1 cellular context compared by ENCODE assay signal in the genomic region with DNA sequence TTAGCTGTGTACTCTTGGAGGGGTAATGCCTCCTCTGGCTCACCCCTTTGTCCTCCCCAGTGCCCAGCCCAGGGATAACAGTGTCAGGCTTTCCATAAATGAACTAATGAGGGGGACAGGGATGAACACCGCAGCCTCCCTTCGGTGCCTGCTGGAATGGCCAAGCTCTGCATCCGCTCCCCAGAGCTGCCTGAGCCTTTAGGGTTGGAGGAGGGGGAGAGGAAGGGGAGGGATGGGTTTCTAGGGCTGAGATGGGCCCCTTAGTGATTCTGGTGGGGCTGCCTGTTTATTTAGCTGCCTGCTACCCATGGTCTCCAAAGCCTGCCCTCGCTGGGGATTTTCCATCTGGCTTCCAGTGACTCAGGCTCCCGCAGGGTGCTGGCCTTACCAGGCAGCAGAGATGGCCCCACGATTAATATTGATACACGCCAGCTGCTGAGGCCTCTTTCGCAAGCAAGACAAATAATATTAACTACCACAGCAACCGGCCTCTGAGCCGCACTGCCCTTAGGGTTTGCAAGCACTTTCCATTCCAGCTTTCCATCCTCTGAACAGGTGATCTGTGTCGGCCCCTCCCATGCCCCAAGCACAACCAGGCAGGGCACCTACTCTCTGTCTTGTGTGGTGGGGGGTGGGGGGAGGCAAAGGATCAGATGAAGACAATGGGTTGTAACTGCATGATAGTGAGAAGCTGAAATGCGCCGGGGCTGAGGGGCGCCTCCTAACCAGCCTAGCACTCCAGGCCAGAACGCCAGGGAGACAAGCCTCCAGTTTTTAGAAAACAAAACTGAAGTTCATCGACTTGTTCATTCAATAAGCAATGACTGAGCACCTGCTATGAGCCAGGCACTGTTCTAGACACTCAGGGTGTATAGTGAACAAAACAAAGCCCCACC.
TF ChIP-seq lines count a peak whose summit lies in the region.

No MANE protein-coding gene starts in this region.

TF ChIP-seq in HepG2, 621 proteins besides CTCF, POLR2A, EP300 and RAD21 (continues in another document):
- TF ChIP-seq ZSCAN25 (CRISPR knock-in tag; IDR thresholded peaks at IDR 0.05) (0 out of 2 replicates have a peak, but pooled peaks have one; percentile 12), HOXA5 (CRISPR knock-in tag; IDR thresholded peaks at IDR 0.05) (no peak), HNF4A (CRISPR knock-in tag; IDR thresholded peaks at IDR 0.05) (0 out of 2 replicates have a peak, but pooled peaks have one; percentile 30), ZSCAN12 (CRISPR knock-in tag; IDR thresholded peaks at IDR 0.05) (no peak), ZNF136 (CRISPR knock-in tag; IDR thresholded peaks at IDR 0.05; ENCODE audit: low read depth) (no peak), NFE2L2 (IDR thresholded peaks at IDR 0.05; ENCODE audit: low read length) (no peak), MIXL1 (CRISPR knock-in tag; IDR thresholded peaks at IDR 0.05) (peak; percentile 50; the same call in 1 of the 2 replicates), NFKBIZ (CRISPR knock-in tag; IDR thresholded peaks at IDR 0.05) (no peak), CEBPB (IDR thresholded peaks at IDR 0.05; ENCODE audit: borderline replicate concordance, low read depth, low read length) (peak; percentile 89), ZNF713 (CRISPR knock-in tag; IDR thresholded peaks at IDR 0.05) (no peak), HDAC2 (CRISPR knock-in tag; IDR thresholded peaks at IDR 0.05) (0 out of 2 replicates have a peak, but pooled peaks have one; percentile 15), ERF (CRISPR knock-in tag; IDR thresholded peaks at IDR 0.05) (no peak), ZBTB3 (CRISPR knock-in tag; IDR thresholded peaks at IDR 0.05; ENCODE audit: borderline replicate concordance, low read depth) (no peak), TBP (CRISPR knock-in tag; IDR thresholded peaks at IDR 0.05) (no peak), SUZ12 (IDR thresholded peaks at IDR 0.05; ENCODE audit: low read depth, low read length) (no peak), REPIN1 (CRISPR knock-in tag; IDR thresholded peaks at IDR 0.05; ENCODE audit: borderline replicate concordance, low read depth) (no peak), ZSCAN9 (CRISPR knock-in tag; IDR thresholded peaks at IDR 0.05; ENCODE audit: borderline replicate concordance) (no peak), ZZZ3 (CRISPR knock-in tag; IDR thresholded peaks at IDR 0.05; ENCODE audit: borderline replicate concordance) (no peak), RXRB (CRISPR knock-in tag; IDR thresholded peaks at IDR 0.05; ENCODE audit: borderline replicate concordance) (no peak), ZNF234 (CRISPR knock-in tag; conservative IDR thresholded peaks at IDR 0.05) (no peak), ZFP36L2 (CRISPR knock-in tag; IDR thresholded peaks at IDR 0.05) (no peak), ZFP41 (CRISPR knock-in tag; IDR thresholded peaks at IDR 0.05; ENCODE audit: borderline replicate concordance) (no peak)
- TF ChIP-seq, protein P1, sequence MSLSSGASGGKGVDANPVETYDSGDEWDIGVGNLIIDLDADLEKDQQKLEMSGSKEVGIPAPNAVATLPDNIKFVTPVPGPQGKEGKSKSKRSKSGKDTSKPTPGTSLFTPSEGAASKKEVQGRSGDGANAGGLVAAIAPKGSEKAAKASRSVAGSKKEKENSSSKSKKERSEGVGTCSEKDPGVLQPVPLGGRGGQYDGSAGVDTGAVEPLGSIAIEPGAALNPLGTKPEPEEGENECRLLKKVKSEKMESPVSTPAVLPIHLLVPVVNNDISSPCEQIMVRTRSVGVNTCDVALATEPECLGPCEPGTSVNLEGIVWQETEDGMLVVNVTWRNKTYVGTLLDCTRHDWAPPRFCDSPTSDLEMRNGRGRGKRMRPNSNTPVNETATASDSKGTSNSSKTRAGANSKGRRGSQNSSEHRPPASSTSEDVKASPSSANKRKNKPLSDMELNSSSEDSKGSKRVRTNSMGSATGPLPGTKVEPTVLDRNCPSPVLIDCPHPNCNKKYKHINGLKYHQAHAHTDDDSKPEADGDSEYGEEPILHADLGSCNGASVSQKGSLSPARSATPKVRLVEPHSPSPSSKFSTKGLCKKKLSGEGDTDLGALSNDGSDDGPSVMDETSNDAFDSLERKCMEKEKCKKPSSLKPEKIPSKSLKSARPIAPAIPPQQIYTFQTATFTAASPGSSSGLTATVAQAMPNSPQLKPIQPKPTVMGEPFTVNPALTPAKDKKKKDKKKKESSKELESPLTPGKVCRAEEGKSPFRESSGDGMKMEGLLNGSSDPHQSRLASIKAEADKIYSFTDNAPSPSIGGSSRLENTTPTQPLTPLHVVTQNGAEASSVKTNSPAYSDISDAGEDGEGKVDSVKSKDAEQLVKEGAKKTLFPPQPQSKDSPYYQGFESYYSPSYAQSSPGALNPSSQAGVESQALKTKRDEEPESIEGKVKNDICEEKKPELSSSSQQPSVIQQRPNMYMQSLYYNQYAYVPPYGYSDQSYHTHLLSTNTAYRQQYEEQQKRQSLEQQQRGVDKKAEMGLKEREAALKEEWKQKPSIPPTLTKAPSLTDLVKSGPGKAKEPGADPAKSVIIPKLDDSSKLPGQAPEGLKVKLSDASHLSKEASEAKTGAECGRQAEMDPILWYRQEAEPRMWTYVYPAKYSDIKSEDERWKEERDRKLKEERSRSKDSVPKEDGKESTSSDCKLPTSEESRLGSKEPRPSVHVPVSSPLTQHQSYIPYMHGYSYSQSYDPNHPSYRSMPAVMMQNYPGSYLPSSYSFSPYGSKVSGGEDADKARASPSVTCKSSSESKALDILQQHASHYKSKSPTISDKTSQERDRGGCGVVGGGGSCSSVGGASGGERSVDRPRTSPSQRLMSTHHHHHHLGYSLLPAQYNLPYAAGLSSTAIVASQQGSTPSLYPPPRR (CRISPR knock-in tag; IDR thresholded peaks at IDR 0.05; ENCODE audit: borderline replicate concordance), result 0 out of 2 replicates have a peak, but pooled peaks have one; percentile 14
- TF ChIP-seq, protein P2, sequence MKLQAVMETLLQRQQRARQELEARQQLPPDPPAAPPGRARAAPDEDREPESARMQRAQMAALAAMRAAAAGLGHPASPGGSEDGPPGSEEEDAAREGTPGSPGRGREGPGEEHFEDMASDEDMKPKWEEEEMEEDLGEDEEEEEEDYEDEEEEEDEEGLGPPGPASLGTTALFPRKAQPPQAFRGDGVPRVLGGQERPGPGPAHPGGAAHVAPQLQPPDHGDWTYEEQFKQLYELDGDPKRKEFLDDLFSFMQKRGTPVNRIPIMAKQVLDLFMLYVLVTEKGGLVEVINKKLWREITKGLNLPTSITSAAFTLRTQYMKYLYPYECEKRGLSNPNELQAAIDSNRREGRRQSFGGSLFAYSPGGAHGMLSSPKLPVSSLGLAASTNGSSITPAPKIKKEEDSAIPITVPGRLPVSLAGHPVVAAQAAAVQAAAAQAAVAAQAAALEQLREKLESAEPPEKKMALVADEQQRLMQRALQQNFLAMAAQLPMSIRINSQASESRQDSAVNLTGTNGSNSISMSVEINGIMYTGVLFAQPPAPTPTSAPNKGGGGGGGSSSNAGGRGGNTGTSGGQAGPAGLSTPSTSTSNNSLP (IDR thresholded peaks at IDR 0.05; ENCODE audit: low read depth, low read length), result peak; percentile 89
- TF ChIP-seq, protein P3, sequence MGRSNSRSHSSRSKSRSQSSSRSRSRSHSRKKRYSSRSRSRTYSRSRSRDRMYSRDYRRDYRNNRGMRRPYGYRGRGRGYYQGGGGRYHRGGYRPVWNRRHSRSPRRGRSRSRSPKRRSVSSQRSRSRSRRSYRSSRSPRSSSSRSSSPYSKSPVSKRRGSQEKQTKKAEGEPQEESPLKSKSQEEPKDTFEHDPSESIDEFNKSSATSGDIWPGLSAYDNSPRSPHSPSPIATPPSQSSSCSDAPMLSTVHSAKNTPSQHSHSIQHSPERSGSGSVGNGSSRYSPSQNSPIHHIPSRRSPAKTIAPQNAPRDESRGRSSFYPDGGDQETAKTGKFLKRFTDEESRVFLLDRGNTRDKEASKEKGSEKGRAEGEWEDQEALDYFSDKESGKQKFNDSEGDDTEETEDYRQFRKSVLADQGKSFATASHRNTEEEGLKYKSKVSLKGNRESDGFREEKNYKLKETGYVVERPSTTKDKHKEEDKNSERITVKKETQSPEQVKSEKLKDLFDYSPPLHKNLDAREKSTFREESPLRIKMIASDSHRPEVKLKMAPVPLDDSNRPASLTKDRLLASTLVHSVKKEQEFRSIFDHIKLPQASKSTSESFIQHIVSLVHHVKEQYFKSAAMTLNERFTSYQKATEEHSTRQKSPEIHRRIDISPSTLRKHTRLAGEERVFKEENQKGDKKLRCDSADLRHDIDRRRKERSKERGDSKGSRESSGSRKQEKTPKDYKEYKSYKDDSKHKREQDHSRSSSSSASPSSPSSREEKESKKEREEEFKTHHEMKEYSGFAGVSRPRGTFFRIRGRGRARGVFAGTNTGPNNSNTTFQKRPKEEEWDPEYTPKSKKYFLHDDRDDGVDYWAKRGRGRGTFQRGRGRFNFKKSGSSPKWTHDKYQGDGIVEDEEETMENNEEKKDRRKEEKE (IDR thresholded peaks at IDR 0.05), result no peak
- TF ChIP-seq, protein P4, sequence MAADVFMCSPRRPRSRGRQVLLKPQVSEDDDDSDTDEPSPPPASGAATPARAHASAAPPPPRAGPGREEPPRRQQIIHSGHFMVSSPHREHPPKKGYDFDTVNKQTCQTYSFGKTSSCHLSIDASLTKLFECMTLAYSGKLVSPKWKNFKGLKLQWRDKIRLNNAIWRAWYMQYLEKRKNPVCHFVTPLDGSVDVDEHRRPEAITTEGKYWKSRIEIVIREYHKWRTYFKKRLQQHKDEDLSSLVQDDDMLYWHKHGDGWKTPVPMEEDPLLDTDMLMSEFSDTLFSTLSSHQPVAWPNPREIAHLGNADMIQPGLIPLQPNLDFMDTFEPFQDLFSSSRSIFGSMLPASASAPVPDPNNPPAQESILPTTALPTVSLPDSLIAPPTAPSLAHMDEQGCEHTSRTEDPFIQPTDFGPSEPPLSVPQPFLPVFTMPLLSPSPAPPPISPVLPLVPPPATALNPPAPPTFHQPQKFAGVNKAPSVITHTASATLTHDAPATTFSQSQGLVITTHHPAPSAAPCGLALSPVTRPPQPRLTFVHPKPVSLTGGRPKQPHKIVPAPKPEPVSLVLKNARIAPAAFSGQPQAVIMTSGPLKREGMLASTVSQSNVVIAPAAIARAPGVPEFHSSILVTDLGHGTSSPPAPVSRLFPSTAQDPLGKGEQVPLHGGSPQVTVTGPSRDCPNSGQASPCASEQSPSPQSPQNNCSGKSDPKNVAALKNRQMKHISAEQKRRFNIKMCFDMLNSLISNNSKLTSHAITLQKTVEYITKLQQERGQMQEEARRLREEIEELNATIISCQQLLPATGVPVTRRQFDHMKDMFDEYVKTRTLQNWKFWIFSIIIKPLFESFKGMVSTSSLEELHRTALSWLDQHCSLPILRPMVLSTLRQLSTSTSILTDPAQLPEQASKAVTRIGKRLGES (CRISPR knock-in tag; IDR thresholded peaks at IDR 0.05; ENCODE audit: borderline replicate concordance), result no peak
- TF ChIP-seq, protein P5, sequence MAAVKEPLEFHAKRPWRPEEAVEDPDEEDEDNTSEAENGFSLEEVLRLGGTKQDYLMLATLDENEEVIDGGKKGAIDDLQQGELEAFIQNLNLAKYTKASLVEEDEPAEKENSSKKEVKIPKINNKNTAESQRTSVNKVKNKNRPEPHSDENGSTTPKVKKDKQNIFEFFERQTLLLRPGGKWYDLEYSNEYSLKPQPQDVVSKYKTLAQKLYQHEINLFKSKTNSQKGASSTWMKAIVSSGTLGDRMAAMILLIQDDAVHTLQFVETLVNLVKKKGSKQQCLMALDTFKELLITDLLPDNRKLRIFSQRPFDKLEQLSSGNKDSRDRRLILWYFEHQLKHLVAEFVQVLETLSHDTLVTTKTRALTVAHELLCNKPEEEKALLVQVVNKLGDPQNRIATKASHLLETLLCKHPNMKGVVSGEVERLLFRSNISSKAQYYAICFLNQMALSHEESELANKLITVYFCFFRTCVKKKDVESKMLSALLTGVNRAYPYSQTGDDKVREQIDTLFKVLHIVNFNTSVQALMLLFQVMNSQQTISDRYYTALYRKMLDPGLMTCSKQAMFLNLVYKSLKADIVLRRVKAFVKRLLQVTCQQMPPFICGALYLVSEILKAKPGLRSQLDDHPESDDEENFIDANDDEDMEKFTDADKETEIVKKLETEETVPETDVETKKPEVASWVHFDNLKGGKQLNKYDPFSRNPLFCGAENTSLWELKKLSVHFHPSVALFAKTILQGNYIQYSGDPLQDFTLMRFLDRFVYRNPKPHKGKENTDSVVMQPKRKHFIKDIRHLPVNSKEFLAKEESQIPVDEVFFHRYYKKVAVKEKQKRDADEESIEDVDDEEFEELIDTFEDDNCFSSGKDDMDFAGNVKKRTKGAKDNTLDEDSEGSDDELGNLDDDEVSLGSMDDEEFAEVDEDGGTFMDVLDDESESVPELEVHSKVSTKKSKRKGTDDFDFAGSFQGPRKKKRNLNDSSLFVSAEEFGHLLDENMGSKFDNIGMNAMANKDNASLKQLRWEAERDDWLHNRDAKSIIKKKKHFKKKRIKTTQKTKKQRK (IDR thresholded peaks at IDR 0.05; ENCODE audit: low read length), result no peak
- TF ChIP-seq, protein P6, sequence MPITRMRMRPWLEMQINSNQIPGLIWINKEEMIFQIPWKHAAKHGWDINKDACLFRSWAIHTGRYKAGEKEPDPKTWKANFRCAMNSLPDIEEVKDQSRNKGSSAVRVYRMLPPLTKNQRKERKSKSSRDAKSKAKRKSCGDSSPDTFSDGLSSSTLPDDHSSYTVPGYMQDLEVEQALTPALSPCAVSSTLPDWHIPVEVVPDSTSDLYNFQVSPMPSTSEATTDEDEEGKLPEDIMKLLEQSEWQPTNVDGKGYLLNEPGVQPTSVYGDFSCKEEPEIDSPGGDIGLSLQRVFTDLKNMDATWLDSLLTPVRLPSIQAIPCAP (CRISPR knock-in tag; IDR thresholded peaks at IDR 0.05; ENCODE audit: low read depth), result no peak
- TF ChIP-seq, protein P7, sequence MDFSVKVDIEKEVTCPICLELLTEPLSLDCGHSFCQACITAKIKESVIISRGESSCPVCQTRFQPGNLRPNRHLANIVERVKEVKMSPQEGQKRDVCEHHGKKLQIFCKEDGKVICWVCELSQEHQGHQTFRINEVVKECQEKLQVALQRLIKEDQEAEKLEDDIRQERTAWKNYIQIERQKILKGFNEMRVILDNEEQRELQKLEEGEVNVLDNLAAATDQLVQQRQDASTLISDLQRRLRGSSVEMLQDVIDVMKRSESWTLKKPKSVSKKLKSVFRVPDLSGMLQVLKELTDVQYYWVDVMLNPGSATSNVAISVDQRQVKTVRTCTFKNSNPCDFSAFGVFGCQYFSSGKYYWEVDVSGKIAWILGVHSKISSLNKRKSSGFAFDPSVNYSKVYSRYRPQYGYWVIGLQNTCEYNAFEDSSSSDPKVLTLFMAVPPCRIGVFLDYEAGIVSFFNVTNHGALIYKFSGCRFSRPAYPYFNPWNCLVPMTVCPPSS (IDR thresholded peaks at IDR 0.05), result no peak
- TF ChIP-seq, protein P8, sequence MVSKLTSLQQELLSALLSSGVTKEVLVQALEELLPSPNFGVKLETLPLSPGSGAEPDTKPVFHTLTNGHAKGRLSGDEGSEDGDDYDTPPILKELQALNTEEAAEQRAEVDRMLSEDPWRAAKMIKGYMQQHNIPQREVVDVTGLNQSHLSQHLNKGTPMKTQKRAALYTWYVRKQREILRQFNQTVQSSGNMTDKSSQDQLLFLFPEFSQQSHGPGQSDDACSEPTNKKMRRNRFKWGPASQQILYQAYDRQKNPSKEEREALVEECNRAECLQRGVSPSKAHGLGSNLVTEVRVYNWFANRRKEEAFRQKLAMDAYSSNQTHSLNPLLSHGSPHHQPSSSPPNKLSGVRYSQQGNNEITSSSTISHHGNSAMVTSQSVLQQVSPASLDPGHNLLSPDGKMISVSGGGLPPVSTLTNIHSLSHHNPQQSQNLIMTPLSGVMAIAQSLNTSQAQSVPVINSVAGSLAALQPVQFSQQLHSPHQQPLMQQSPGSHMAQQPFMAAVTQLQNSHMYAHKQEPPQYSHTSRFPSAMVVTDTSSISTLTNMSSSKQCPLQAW (CRISPR knock-in tag; IDR thresholded peaks at IDR 0.05), result no peak
- TF ChIP-seq, protein P9, sequence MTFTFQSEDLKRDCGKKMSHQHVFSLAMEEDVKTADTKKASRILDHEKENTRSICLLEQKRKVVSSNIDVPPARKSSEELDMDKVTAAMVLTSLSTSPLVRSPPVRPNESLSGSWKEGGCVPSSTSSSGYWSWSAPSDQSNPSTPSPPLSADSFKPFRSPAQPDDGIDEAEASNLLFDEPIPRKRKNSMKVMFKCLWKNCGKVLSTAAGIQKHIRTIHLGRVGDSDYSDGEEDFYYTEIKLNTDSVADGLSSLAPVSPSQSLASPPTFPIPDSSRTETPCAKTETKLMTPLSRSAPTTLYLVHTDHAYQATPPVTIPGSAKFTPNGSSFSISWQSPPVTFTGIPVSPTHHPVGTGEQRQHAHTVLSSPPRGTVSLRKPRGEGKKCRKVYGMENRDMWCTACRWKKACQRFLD (CRISPR knock-in tag; IDR thresholded peaks at IDR 0.05; ENCODE audit: borderline replicate concordance), result no peak
